ENCODE assay signal across 1 cellular context in genomic region chr20:41125530-41126457, GRCh38.
A peak's percentile ranks its signal among the peaks of the same experiment; 100 is the strongest.
TF ChIP-seq lines count a peak whose summit lies in the region.

No MANE protein-coding gene starts in this region.

TF ChIP-seq in GM12878, 131 proteins besides CTCF, POLR2A, EP300 and RAD21:
- TF ChIP-seq FOS (IDR thresholded peaks at IDR 0.05; ENCODE audit: borderline replicate concordance, extremely low read depth, insufficient read length) (no peak), MTA2 (IDR thresholded peaks at IDR 0.05; ENCODE audit: low read depth) (no peak), POLR2AphosphoS5 (IDR thresholded peaks at IDR 0.05; ENCODE audit: low read length) (peak; percentile 50), MLLT1 (IDR thresholded peaks at IDR 0.05) (no peak)
TF ChIP-seq in GM12878: peak in this region for 1.
